26 cellular contexts compared by ENCODE assay signal in the genomic region with DNA sequence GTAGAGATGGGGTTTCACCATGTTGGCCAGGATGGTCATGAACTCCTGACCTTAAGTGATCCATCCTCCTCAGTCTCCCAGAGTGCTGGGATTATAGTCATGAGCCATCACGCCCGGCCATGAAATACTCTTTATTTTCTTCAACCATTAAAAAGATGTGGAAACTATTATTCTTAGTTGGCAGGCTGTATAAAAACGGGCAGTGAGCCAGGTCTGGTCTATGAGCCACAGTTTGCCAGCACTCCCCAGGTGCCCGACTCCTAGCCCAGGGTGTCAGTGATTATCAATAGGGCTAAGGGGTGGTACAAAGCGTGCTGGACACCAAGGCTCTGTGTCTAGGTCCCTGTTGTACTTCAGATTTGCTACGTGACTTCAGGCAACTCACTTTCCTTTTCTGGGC. TPM values are rescaled to one million over a fixed set of nuclear protein-coding genes. Genes with fewer than 3 reads are reported as not detected.
DNase-seq lines count a peak whose midpoint lies in the region; ATAC-seq and TF ChIP-seq lines count a peak whose summit lies in the region.
"Had no signal": no experiment of that assay in that cellular context is flagged by ENCODE, and none has a peak within 500 bp of the region (broad histone marks: within the 10 kb centered on the region; RNA-seq: fewer than 3 reads in every experiment).

No MANE protein-coding gene starts in this region.

- H3K79me2 ChIP-seq in Karpas-422 (ENCODE audit: low read length) = no peaks in the 10 kb centered on the region

- intact Hi-C loops in breast epithelium (cut with DNase I; ENCODE audit: low total_unique reads) = no loop called here
- intact Hi-C loops in activated T-helper 2 cell treated with anti-CD3 and anti-CD28 coated beads, Interferon-gamma antibody, Interleukin-2, Interleukin-4, amounts not matched to agents 10 μg/mL and 5 μg/mL and 100 μg/mL, durations not matched to agents 14 hours and 24 hours and 36 hours (cut with micrococcal nuclease) = no loop called here

- peak overlapping the region; percentile 23 for H3K4me2 ChIP-seq in Karpas-422 (ENCODE audit: low read depth, low read length, poor library complexity, severe bottlenecking)

- peaks cover 19% of the 10 kb centered on the region for H3K4me1 ChIP-seq in Karpas-422 (ENCODE audit: low read length)
- peaks cover 0 to 3% of the 10 kb centered on the region in 2 donors for H3K4me1 ChIP-seq in breast epithelium
- H3K4me1 ChIP-seq: pancreas had no signal

- H3K27me3 ChIP-seq in Karpas-422 (ENCODE audit: low read length) (no peaks in the 10 kb centered on the region), breast epithelium (peaks cover 0 to 12% of the 10 kb centered on the region in 2 donors)
- H3K27me3 ChIP-seq: pancreas had no signal

- H3K27ac ChIP-seq in Karpas-422 (ENCODE audit: low read length) = peak overlapping the region; percentile 42; the same call in 1 of the 2 replicates
- H3K27ac ChIP-seq in breast epithelium = peak overlapping the region; percentile 12 to 44
- H3K27ac ChIP-seq: cardiac muscle cell, pancreas, sigmoid colon, uterus had no signal

- H3K4me3 ChIP-seq in Karpas-422 (ENCODE audit: low read length) = no peak overlapping the region
- H3K4me3 ChIP-seq in breast epithelium = no peak overlapping the region
- H3K4me3 ChIP-seq: cardiac muscle cell, pancreas, sigmoid colon, uterus had no signal

- no peaks in the 10 kb centered on the region for H3K36me3 Mint-ChIP-seq in activated T-helper 2 cell treated with anti-CD3 and anti-CD28 coated beads, Interferon-gamma antibody, Interleukin-2, Interleukin-4, amounts not matched to agents 10 μg/mL and 5 μg/mL and 100 μg/mL, durations not matched to agents 14 hours and 24 hours and 36 hours (ENCODE audit: low read depth)
- H3K36me3 Mint-ChIP-seq: CD4-positive, CD25-positive, alpha-beta regulatory T cell; natural killer cell treated with Interleukin-12 subunit alpha and Interleukin-12 subunit beta and Interleukin-15 and Interleukin-18, amount 100 ng/mL, for 72 hours had no signal

- no peak overlapping the region for H3K27ac Mint-ChIP-seq in activated T-helper 2 cell treated with anti-CD3 and anti-CD28 coated beads, Interferon-gamma antibody, Interleukin-2, Interleukin-4, amounts not matched to agents 10 μg/mL and 5 μg/mL and 100 μg/mL, durations not matched to agents 14 hours and 24 hours and 36 hours
- H3K27ac Mint-ChIP-seq: activated CD4-positive, alpha-beta T cell treated with anti-CD3 and anti-CD28 coated beads for 36 hours; activated naive CD4-positive, alpha-beta T cell treated with anti-CD3 and anti-CD28 coated beads for 36 hours; CD4-positive, CD25-positive, alpha-beta regulatory T cell; natural killer cell treated with Interleukin-12 subunit alpha and Interleukin-12 subunit beta and Interleukin-15 and Interleukin-18, amount 100 ng/mL, for 72 hours had no signal

- no peak overlapping the region for H3K4me3 Mint-ChIP-seq in activated T-helper 2 cell treated with anti-CD3 and anti-CD28 coated beads, Interferon-gamma antibody, Interleukin-2, Interleukin-4, amounts not matched to agents 10 μg/mL and 5 μg/mL and 100 μg/mL, durations not matched to agents 14 hours and 24 hours and 36 hours (ENCODE audit: low read depth)
- H3K4me3 Mint-ChIP-seq: activated CD4-positive, alpha-beta T cell treated with anti-CD3 and anti-CD28 coated beads for 36 hours; activated naive CD4-positive, alpha-beta T cell treated with anti-CD3 and anti-CD28 coated beads for 36 hours; activated T-cell treated with anti-CD3 and anti-CD28 coated beads, Interleukin-2, amount 50 U/mL, for 4 hours; CD4-positive, CD25-positive, alpha-beta regulatory T cell; natural killer cell treated with Interleukin-12 subunit alpha and Interleukin-12 subunit beta and Interleukin-15 and Interleukin-18, amount 100 ng/mL, for 72 hours had no signal

- no peak for ATAC-seq in HG03159 (IDR thresholded peaks at IDR 0.05; ENCODE audit: unreplicated experiment)
- ATAC-seq: activated CD4-positive, alpha-beta T cell treated with anti-CD3 and anti-CD28 coated beads for 36 hours; activated T-cell treated with anti-CD3 and anti-CD28 coated beads, Interleukin-2, amount 50 U/mL, for 4 hours; left colon; natural killer cell treated with Interleukin-12 subunit alpha and Interleukin-12 subunit beta and Interleukin-15 and Interleukin-18, amount 100 ng/mL, for 72 hours; pancreas had no signal

- no peaks in the 10 kb centered on the region for H3K9me2 ChIP-seq in Karpas-422 (replicated peaks; ENCODE audit: insufficient read depth, low read length)

- H3K27me3 Mint-ChIP-seq in activated T-helper 2 cell treated with anti-CD3 and anti-CD28 coated beads, Interferon-gamma antibody, Interleukin-2, Interleukin-4, amounts not matched to agents 10 μg/mL and 5 μg/mL and 100 μg/mL, durations not matched to agents 14 hours and 24 hours and 36 hours (ENCODE audit: low read depth) = peaks cover 54% of the 10 kb centered on the region

- peaks cover under 1% of the 10 kb centered on the region for H3K4me1 Mint-ChIP-seq in activated T-helper 2 cell treated with anti-CD3 and anti-CD28 coated beads, Interferon-gamma antibody, Interleukin-2, Interleukin-4, amounts not matched to agents 10 μg/mL and 5 μg/mL and 100 μg/mL, durations not matched to agents 14 hours and 24 hours and 36 hours (ENCODE audit: low read depth)
- H3K4me1 Mint-ChIP-seq: activated CD4-positive, alpha-beta T cell treated with anti-CD3 and anti-CD28 coated beads for 36 hours had no signal

- H3K9me3 Mint-ChIP-seq in activated T-helper 2 cell treated with anti-CD3 and anti-CD28 coated beads, Interferon-gamma antibody, Interleukin-2, Interleukin-4, amounts not matched to agents 10 μg/mL and 5 μg/mL and 100 μg/mL, durations not matched to agents 14 hours and 24 hours and 36 hours = no peaks in the 10 kb centered on the region
- H3K9me3 Mint-ChIP-seq: activated naive CD4-positive, alpha-beta T cell treated with anti-CD3 and anti-CD28 coated beads for 36 hours; activated T-cell treated with anti-CD3 and anti-CD28 coated beads, Interleukin-2, amount 50 U/mL, for 4 hours; CD4-positive, CD25-positive, alpha-beta regulatory T cell; natural killer cell treated with Interleukin-12 subunit alpha and Interleukin-12 subunit beta and Interleukin-15 and Interleukin-18, amount 100 ng/mL, for 72 hours had no signal

- H2AFZ ChIP-seq in Karpas-422 (ENCODE audit: low read length) = peak overlapping the region; percentile 41; the same call in 1 of the 2 replicates

- H4K20me1 ChIP-seq in Karpas-422 (ENCODE audit: insufficient read depth, low read depth, low read length) = no peaks in the 10 kb centered on the region

- no peaks in the 10 kb centered on the region for H3K36me3 ChIP-seq in Karpas-422 (ENCODE audit: insufficient read depth, low read length)
- no peaks in the 10 kb centered on the region for H3K36me3 ChIP-seq in breast epithelium
- H3K36me3 ChIP-seq: cardiac muscle cell, pancreas, sigmoid colon, uterus had no signal

- TF ChIP-seq CTCF in breast epithelium (IDR thresholded peaks at IDR 0.05) = no peak

- peak overlapping the region; percentile 24; the same call in 1 of the 2 replicates for H3K9ac ChIP-seq in Karpas-422 (ENCODE audit: low read length)

- TF ChIP-seq POLR2A in breast epithelium (IDR thresholded peaks at IDR 0.05) = no peak

- no peak for DNase-seq in Karpas-422
- DNase-seq in NCI-H2081 treated with DMSO at 0.1 percent for 48 hours (lab: John Stamatoyannopoulos, UW) = peak; percentile 43
- DNase-seq in breast epithelium (ENCODE audit: low spot score in 2 of 2) = no peak
- peak; percentile 47 for DNase-seq in renal cortical epithelial cell (ENCODE audit: low read depth)
- no peak for DNase-seq in activated T-helper 2 cell treated with anti-CD3 and anti-CD28 coated beads, Interferon-gamma antibody, Interleukin-2, Interleukin-4, amounts not matched to agents 10 μg/mL and 5 μg/mL and 100 μg/mL, durations not matched to agents 14 hours and 24 hours and 36 hours (ENCODE audit: low spot score)
- DNase-seq in occipital lobe (lab: John Stamatoyannopoulos, UW) = no peak
- DNase-seq: activated CD4-positive, alpha-beta T cell treated with anti-CD3 and anti-CD28 coated beads for 36 hours; activated naive CD4-positive, alpha-beta T cell treated with anti-CD3 and anti-CD28 coated beads for 36 hours; activated T-cell treated with anti-CD3 and anti-CD28 coated beads, Interleukin-2, amount 50 U/mL, for 4 hours; amniotic stem cell; CD4-positive, CD25-positive, alpha-beta regulatory T cell; GF-D8; IMR-90; left colon; midbrain; NCI-H1930; NCI-H748 treated with DMSO at 0.1 percent for 48 hours; OCI-M1; sigmoid colon; T-helper 1 cell; uterus had no signal

- H3K9me3 ChIP-seq in Karpas-422 (ENCODE audit: low read length) (no peaks in the 10 kb centered on the region), breast epithelium (no peaks in the 10 kb centered on the region)
- H3K9me3 ChIP-seq: pancreas, sigmoid colon, uterus had no signal

RNA-seq across cellular contexts. Expression of gene TMEM61, which starts 3.7 kb away (rescaled TPM):
- not detected in 2 replicates for total RNA-seq in Karpas-422 (2014; rRNA removed; shearing (Covaris generic); ENCODE audit: low replicate concordance)
- total RNA-seq in breast epithelium (1 to 10 TPM in 2 of 3 donors, under 1 TPM in 1; 0.32 to 8.3 (median 7.5) TPM), renal cortical epithelial cell (0.35 TPM in 1 of 2 replicates, not detected in the other), occipital lobe (0.16 TPM)
- total RNA-seq in activated T-helper 2 cell treated with anti-CD3 and anti-CD28 coated beads, Interferon-gamma antibody, Interleukin-2, Interleukin-4, amounts not matched to agents 10 μg/mL and 5 μg/mL and 100 μg/mL, durations not matched to agents 14 hours and 24 hours and 36 hours = 0.16 TPM in 1 of 2 replicates, not detected in the other
- total RNA-seq: activated CD4-positive, alpha-beta T cell treated with anti-CD3 and anti-CD28 coated beads for 36 hours; activated CD8-positive, alpha-beta memory T cell treated with anti-CD3 and anti-CD28 coated beads for 36 hours; activated naive CD4-positive, alpha-beta T cell treated with anti-CD3 and anti-CD28 coated beads for 36 hours; cardiac muscle cell; CD4-positive, CD25-positive, alpha-beta regulatory T cell; IMR-90; natural killer cell treated with Interleukin-12 subunit alpha and Interleukin-12 subunit beta and Interleukin-15 and Interleukin-18, amount 100 ng/mL, for 72 hours had no signal

RNA-seq across cellular contexts. Expression of gene BSND, which starts 22.0 kb away (rescaled TPM):
- total RNA-seq in Karpas-422 (2014; rRNA removed; shearing (Covaris generic); ENCODE audit: low replicate concordance) = not detected in 2 replicates
- total RNA-seq in breast epithelium (under 1 TPM in 2 of 3 donors, not detected in 1; under 0.01 to 0.15 TPM), renal cortical epithelial cell (0.45 TPM in 1 of 2 replicates, not detected in the other), occipital lobe (not detected)
- not detected in 2 replicates for total RNA-seq in activated T-helper 2 cell treated with anti-CD3 and anti-CD28 coated beads, Interferon-gamma antibody, Interleukin-2, Interleukin-4, amounts not matched to agents 10 μg/mL and 5 μg/mL and 100 μg/mL, durations not matched to agents 14 hours and 24 hours and 36 hours
- total RNA-seq: activated CD4-positive, alpha-beta T cell treated with anti-CD3 and anti-CD28 coated beads for 36 hours; activated CD8-positive, alpha-beta memory T cell treated with anti-CD3 and anti-CD28 coated beads for 36 hours; activated naive CD4-positive, alpha-beta T cell treated with anti-CD3 and anti-CD28 coated beads for 36 hours; activated T-cell treated with anti-CD3 and anti-CD28 coated beads, Interleukin-2, amount 50 U/mL, for 4 hours; cardiac muscle cell; CD4-positive, CD25-positive, alpha-beta regulatory T cell; IMR-90; left colon; natural killer cell treated with Interleukin-12 subunit alpha and Interleukin-12 subunit beta and Interleukin-15 and Interleukin-18, amount 100 ng/mL, for 72 hours; pancreas; sigmoid colon; uterus had no signal

Comparison
In these comparisons a context has a peak if more than half of its experiments do, and no peak if none do; other contexts are left out.
1. DNase-seq: peak in NCI-H2081 treated with DMSO at 0.1 percent for 48 hours (single experiment) and renal cortical epithelial cell (single experiment); none in Karpas-422 (single experiment), breast epithelium (0 of 2), activated T-helper 2 cell treated with anti-CD3 and anti-CD28 coated beads, Interferon-gamma antibody, Interleukin-2, Interleukin-4, amounts not matched to agents 10 μg/mL and 5 μg/mL and 100 μg/mL, durations not matched to agents 14 hours and 24 hours and 36 hours (single experiment) and occipital lobe (single experiment).